12 cellular contexts compared by ENCODE assay signal in genomic region chr9:95029251-95029650, GRCh38.
DNase-seq lines count a peak whose midpoint lies in the region; ATAC-seq, FAIRE-seq and TF ChIP-seq lines count a peak whose summit lies in the region.
"Had no signal": no experiment of that assay in that cellular context is flagged by ENCODE, and none has a peak within 500 bp of the region (broad histone marks: within the 10 kb centered on the region; RNA-seq: fewer than 3 reads in every experiment).

No MANE protein-coding gene starts in this region.

- peaks cover 7% of the 10 kb centered on the region for H3K36me3 Mint-ChIP-seq in endothelial cell (ENCODE audit: low read depth, unreplicated experiment)

- H3K27ac ChIP-seq in A549 (peak overlapping the region; percentile 78 to 99; a peak in 5 of 6 replicates), esophagus squamous epithelium (peak overlapping the region; percentile 57 to 99 (median 84)), rectal smooth muscle tissue (ENCODE audit: low read depth, low read length) (peak overlapping the region; percentile 62)

- TF ChIP-seq POLR2A in A549 (IDR thresholded peaks at IDR 0.05; ENCODE audit: low read length): no peak
- no peak for TF ChIP-seq POLR2A in esophagus squamous epithelium (IDR thresholded peaks at IDR 0.05)

- TF ChIP-seq RAD21 in A549 (conservative IDR thresholded peaks at IDR 0.05 in 1 of 2, IDR thresholded peaks at IDR 0.05 in 1 of 2): no peak

- H3K4me1 Mint-ChIP-seq in endothelial cell (ENCODE audit: unreplicated experiment): peaks cover 4% of the 10 kb centered on the region

- H3K27me3 Mint-ChIP-seq in endothelial cell (ENCODE audit: unreplicated experiment): no peaks in the 10 kb centered on the region

- intact Hi-C loops in esophagus squamous epithelium (cut with DNase I): no loop called here

- WGBS in A549 (ENCODE audit: missing lambda C conversion rate): 33% methylated on average over 5 of the region's 5 CpGs
- WGBS in esophagus squamous epithelium, 2 donors: 44 to 49% methylated on average over 5 of the region's 5 CpGs

- no peaks in the 10 kb centered on the region for H3K9me3 Mint-ChIP-seq in endothelial cell (ENCODE audit: unreplicated experiment)
- H3K9me3 Mint-ChIP-seq: H9 had no signal

- no peaks in the 10 kb centered on the region for H3K27me3 ChIP-seq in esophagus squamous epithelium
- H3K27me3 ChIP-seq in rectal smooth muscle tissue (ENCODE audit: control insufficient read depth, insufficient read depth, low read length): no peaks in the 10 kb centered on the region

- POLR2A ChIA-PET in A549 (lab: Yijun Ruan, JAX): interaction anchor here (1.5 kb wide), 1 partner anchor 17 kb away, joined by 4 read pairs; no protein-coding TSS in a partner anchor

- peaks cover 0 to 19% (median 0%) of the 10 kb centered on the region in 3 donors for H3K36me3 ChIP-seq in esophagus squamous epithelium
- no peaks in the 10 kb centered on the region for H3K36me3 ChIP-seq in rectal smooth muscle tissue (ENCODE audit: control insufficient read depth, insufficient read depth, low read length)

- H3K4me1 ChIP-seq in A549: peaks cover 100% of the 10 kb centered on the region
- peaks cover 49 to 100% (median 90%) of the 10 kb centered on the region in 3 donors for H3K4me1 ChIP-seq in esophagus squamous epithelium
- H3K4me1 ChIP-seq in rectal smooth muscle tissue (ENCODE audit: control insufficient read depth, insufficient read depth, low read length): peaks cover 77% of the 10 kb centered on the region

- no peak overlapping the region for H3K4me3 ChIP-seq in A549
- H3K4me3 ChIP-seq in esophagus squamous epithelium: peak overlapping the region in 1 of 4 donors; percentile 10
- H3K4me3 ChIP-seq in rectal smooth muscle tissue (ENCODE audit: low read length): no peak overlapping the region

- H3K27ac Mint-ChIP-seq in endothelial cell (ENCODE audit: unreplicated experiment): no peak overlapping the region
- H3K27ac Mint-ChIP-seq: H9 had no signal

- CTCF ChIA-PET in A549 (lab: Yijun Ruan, JAX): interaction anchor here (1.1 to 4.9 kb wide), 2 partner anchors 16 to 25 kb away, joined by 3 to 45 read pairs; no protein-coding TSS in a partner anchor

- H3K9me3 ChIP-seq in A549: no peaks in the 10 kb centered on the region
- no peaks in the 10 kb centered on the region for H3K9me3 ChIP-seq in esophagus squamous epithelium

- H3K4me3 Mint-ChIP-seq in endothelial cell (ENCODE audit: unreplicated experiment): no peak overlapping the region
- H3K4me3 Mint-ChIP-seq: H9 had no signal

- DNase-seq in A549 (ENCODE audit: low read depth in 1 of 2, low spot score in 1 of 2) (no peak), NCI-H2107 treated with DMSO at 0.1 percent for 48 hours (lab: John Stamatoyannopoulos, UW; ENCODE audit: unreplicated experiment) (peak; percentile 87), esophagus squamous epithelium (lab: John Stamatoyannopoulos, UW) (no peak), HuH-7 (ENCODE audit: low spot score) (no peak), endothelial cell (ENCODE audit: low spot score) (no peak)
- DNase-seq: activated naive CD4-positive, alpha-beta T cell treated with anti-CD3 and anti-CD28 coated beads, Interleukin-2, amount 50 U/mL, for 16 hours; H9; small intestine had no signal

- FAIRE-seq in A549 (lab: Jason Lieb, UNC): no peak
- FAIRE-seq: colon, small intestine had no signal

- H3K9ac ChIP-seq in rectal smooth muscle tissue (ENCODE audit: low read length): no peak overlapping the region

- ATAC-seq in A549 (no peak; a peak in 1 of 6 replicates), GM21528 (IDR thresholded peaks at IDR 0.05; ENCODE audit: low FRiP score, unreplicated experiment) (no peak), HG02759 (IDR thresholded peaks at IDR 0.05; ENCODE audit: unreplicated experiment) (no peak)

- H3K4me2 ChIP-seq in A549: peak overlapping the region; percentile 74

- TF ChIP-seq CTCF in A549 (IDR thresholded peaks at IDR 0.05) (no peak), esophagus squamous epithelium (IDR thresholded peaks at IDR 0.05) (no peak), endothelial cell (IDR thresholded peaks at IDR 0.05; ENCODE audit: unreplicated experiment) (no peak)

- no peak for TF ChIP-seq EP300 in A549 (IDR thresholded peaks at IDR 0.05)

TF ChIP-seq in A549, 52 proteins besides CTCF, POLR2A, EP300 and RAD21:
- TF ChIP-seq ATOH8 (CRISPR knock-in tag; IDR thresholded peaks at IDR 0.05; ENCODE audit: low read depth) (no peak), EHF (CRISPR knock-in tag; IDR thresholded peaks at IDR 0.05) (no peak), JUN (IDR thresholded peaks at IDR 0.05) (peak in 1 of 2 experiments; percentile 31; a peak in 3 of 5 replicates), ZFP36 (IDR thresholded peaks at IDR 0.05; ENCODE audit: borderline replicate concordance, partially characterized antibody) (no peak), HMGXB4 (CRISPR knock-in tag; IDR thresholded peaks at IDR 0.05; ENCODE audit: borderline replicate concordance) (no peak), FOXS1 (CRISPR knock-in tag; IDR thresholded peaks at IDR 0.05) (no peak), KDM5A (IDR thresholded peaks at IDR 0.05) (no peak), JUNB (IDR thresholded peaks at IDR 0.05) (no peak)
